ENCODE assay signal across 21 cellular contexts in the genomic region with DNA sequence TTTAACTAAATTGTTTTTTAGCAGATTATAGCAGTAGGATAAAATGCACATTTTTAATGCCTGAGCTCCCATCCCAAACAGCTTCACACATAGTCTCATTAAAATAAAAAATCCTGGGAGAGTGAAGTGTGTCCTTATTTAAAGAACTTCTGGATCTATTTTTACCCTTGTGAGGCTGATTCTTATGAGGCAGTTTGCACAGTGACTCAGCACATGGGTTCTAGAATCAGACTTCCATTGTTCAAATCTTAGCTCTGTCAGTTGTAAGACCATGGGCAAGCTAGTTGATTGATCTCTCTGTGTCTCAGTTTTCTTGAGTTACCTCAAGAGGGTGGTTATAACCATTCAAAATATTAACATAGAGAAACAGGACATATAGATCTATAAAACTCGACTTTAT.
"Had no signal": no experiment of that assay in that cellular context is flagged by ENCODE, and none has a peak within 500 bp of the region (broad histone marks: within the 10 kb centered on the region; RNA-seq: fewer than 3 reads in every experiment).

No MANE protein-coding gene starts in this region.

- ATAC-seq: activated T-helper 17 cell treated with anti-CD3 and anti-CD28 coated beads, Interleukin-2, amount 50 U/mL, for 72 hours; left ventricle myocardium superior; right cardiac atrium; T-cell had no signal

- H3K9me3 ChIP-seq: esophagus muscularis mucosa, suprapubic skin had no signal

- FAIRE-seq: endometrium had no signal

- DNase-seq: activated CD4-positive, alpha-beta T cell treated with anti-CD3 and anti-CD28 coated beads for 1 hour; activated CD4-positive, alpha-beta T cell treated with anti-CD3 and anti-CD28 coated beads, Interleukin-2, amount 50 U/mL, for 4 hours; activated naive CD4-positive, alpha-beta T cell treated with Interleukin-2 at 50 U/mL for 16 hours; activated T-cell treated with anti-CD3 and anti-CD28 coated beads for 4 hours; anterior cingulate cortex; hippocampal formation; left ventricle myocardium superior; mesendoderm; right cardiac atrium; stimulated activated CD4-positive, alpha-beta T cell treated with anti-CD3 and anti-CD28 coated beads, Interleukin-4, amount 100 ng/mL, for 4 hours; stimulated activated CD8-positive, alpha-beta memory T cell treated with anti-CD3 and anti-CD28 coated beads, Interleukin-4, amount 100 ng/mL, for 48 hours; stimulated activated naive CD4-positive, alpha-beta T cell treated with Interleukin-2 at 50 U/mL for 16 hours; T-cell; T1000; trophoblast cell had no signal

- H3K36me3 ChIP-seq: esophagus muscularis mucosa, suprapubic skin had no signal

- H3K27ac ChIP-seq: esophagus muscularis mucosa, suprapubic skin, VCaP had no signal

- H3K4me3 ChIP-seq: esophagus muscularis mucosa, smooth muscle cell, suprapubic skin had no signal

- H3K27me3 ChIP-seq: esophagus muscularis mucosa, suprapubic skin had no signal

- H3K4me1 ChIP-seq: esophagus muscularis mucosa, suprapubic skin had no signal

- H3K4me2 ChIP-seq: smooth muscle cell had no signal
